18 cellular contexts compared by ENCODE assay signal in genomic region chr14:99125616-99126431, GRCh38.
DNase-seq lines count a peak whose midpoint lies in the region; ATAC-seq and TF ChIP-seq lines count a peak whose summit lies in the region.
"Had no signal": no experiment of that assay in that cellular context is flagged by ENCODE, and none has a peak within 500 bp of the region (broad histone marks: within the 10 kb centered on the region; RNA-seq: fewer than 3 reads in every experiment).

No MANE protein-coding gene starts in this region.

- no peak overlapping the region for H3K27ac Mint-ChIP-seq in endothelial cell (ENCODE audit: unreplicated experiment)
- no peak overlapping the region for H3K27ac Mint-ChIP-seq in activated CD8-positive, alpha-beta T cell treated with anti-CD3 and anti-CD28 coated beads, Interleukin-2, amount 10 ng/mL, durations not matched to agents 7 days and 5 days
- no peak overlapping the region for H3K27ac Mint-ChIP-seq in T-helper 2 cell treated with Interferon-gamma antibody and Interleukin-4, amounts not matched to agents 5 μg/mL and 100 μg/mL, for 36 hours
- H3K27ac Mint-ChIP-seq: activated CD4-positive, alpha-beta T cell treated with anti-CD3 and anti-CD28 coated beads for 36 hours; CD14-positive monocyte; stimulated activated naive B cell treated with anti-CD40 and anti-IgM and Interleukin-4, amounts not matched to agents 10 μg/mL and 1 μg/mL and 100 μg/mL, for 72 hours; T-helper 1 cell treated with Interleukin-12 subunit alpha and Interleukin-12 subunit beta and Interleukin-4 antibody, amounts not matched to agents 30 μg/mL and 1 μg/mL, for 36 hours had no signal

- H3K27ac ChIP-seq in RWPE2 (ENCODE audit: poor library complexity, severe bottlenecking) (no peak overlapping the region), sigmoid colon (no peak overlapping the region)
- H3K27ac ChIP-seq: SK-N-MC had no signal

- ATAC-seq in RWPE2 (ENCODE audit: low read depth): peak; percentile 12; the same call in 1 of the 3 replicates
- no peak for ATAC-seq in activated CD8-positive, alpha-beta T cell treated with anti-CD3 and anti-CD28 coated beads, Interleukin-2, amount 10 ng/mL, durations not matched to agents 7 days and 5 days
- ATAC-seq: activated CD4-positive, alpha-beta T cell treated with anti-CD3 and anti-CD28 coated beads for 36 hours; naive thymus-derived CD4-positive, alpha-beta T cell; stimulated activated naive B cell treated with anti-CD40 and anti-IgM and Interleukin-4, amounts not matched to agents 10 μg/mL and 1 μg/mL and 100 μg/mL, for 72 hours had no signal

- H3K36me3 ChIP-seq in RWPE2 (ENCODE audit: low read depth) (no peaks in the 10 kb centered on the region), sigmoid colon (no peaks in the 10 kb centered on the region)

- CTCF ChIA-PET in activated CD8-positive, alpha-beta T cell treated with anti-CD3 and anti-CD28 coated beads, Interleukin-2, amount 10 ng/mL, durations not matched to agents 7 days and 5 days (lab: Charles Lee): interaction anchor here (1.2 kb wide), 1 partner anchor 932 kb away, joined by 4 read pairs; no protein-coding TSS in a partner anchor

- DNase-seq in Daoy (ENCODE audit: low read depth): peak; percentile 59
- no peak for DNase-seq in RWPE2 (ENCODE audit: low spot score)
- peak; percentile 1 for DNase-seq in endothelial cell (ENCODE audit: low spot score)
- peak; percentile 51 for DNase-seq in sigmoid colon
- no peak for DNase-seq in activated CD8-positive, alpha-beta T cell treated with anti-CD3 and anti-CD28 coated beads, Interleukin-2, amount 10 ng/mL, durations not matched to agents 7 days and 5 days
- no peak for DNase-seq in OCI-M1 (lab: John Stamatoyannopoulos, UW)
- no peak for DNase-seq in T-helper 2 cell treated with Interferon-gamma antibody and Interleukin-4, amounts not matched to agents 5 μg/mL and 100 μg/mL, for 36 hours (ENCODE audit: low spot score)
- DNase-seq: activated CD4-positive, alpha-beta T cell treated with anti-CD3 and anti-CD28 coated beads for 36 hours; NCI-H1417; NCI-H524 treated with DMSO at 0.1 percent for 48 hours; stimulated activated CD4-positive, alpha-beta T cell treated with anti-CD3 and anti-CD28 coated beads, Interleukin-4, amount 100 ng/mL, for 1 hour; stimulated activated naive B cell treated with anti-CD40 and anti-IgM and Interleukin-4, amounts not matched to agents 10 μg/mL and 1 μg/mL and 100 μg/mL, for 72 hours had no signal

- intact Hi-C loops in sigmoid colon (cut with DNase I): no loop called here

- no peak for TF ChIP-seq EP300 in sigmoid colon (IDR thresholded peaks at IDR 0.05)

- POLR2A ChIA-PET in activated CD8-positive, alpha-beta T cell treated with anti-CD3 and anti-CD28 coated beads, Interleukin-2, amount 10 ng/mL, durations not matched to agents 7 days and 5 days (lab: Charles Lee): no interaction called here

- no peak overlapping the region for H3K4me3 Mint-ChIP-seq in endothelial cell (ENCODE audit: unreplicated experiment)
- no peak overlapping the region for H3K4me3 Mint-ChIP-seq in activated CD8-positive, alpha-beta T cell treated with anti-CD3 and anti-CD28 coated beads, Interleukin-2, amount 10 ng/mL, durations not matched to agents 7 days and 5 days
- no peak overlapping the region for H3K4me3 Mint-ChIP-seq in T-helper 2 cell treated with Interferon-gamma antibody and Interleukin-4, amounts not matched to agents 5 μg/mL and 100 μg/mL, for 36 hours
- H3K4me3 Mint-ChIP-seq: activated CD4-positive, alpha-beta T cell treated with anti-CD3 and anti-CD28 coated beads for 36 hours; CD14-positive monocyte; central memory CD8-positive, alpha-beta T cell; naive thymus-derived CD4-positive, alpha-beta T cell; stimulated activated naive B cell treated with anti-CD40 and anti-IgM and Interleukin-4, amounts not matched to agents 10 μg/mL and 1 μg/mL and 100 μg/mL, for 72 hours; T-helper 1 cell treated with Interleukin-12 subunit alpha and Interleukin-12 subunit beta and Interleukin-4 antibody, amounts not matched to agents 30 μg/mL and 1 μg/mL, for 36 hours had no signal

- H3K4me3 ChIP-seq in RWPE2 (ENCODE audit: severe bottlenecking): no peak overlapping the region
- no peak overlapping the region for H3K4me3 ChIP-seq in sigmoid colon
- H3K4me3 ChIP-seq: SK-N-MC, smooth muscle cell had no signal

- peaks cover 3% of the 10 kb centered on the region for H3K36me3 Mint-ChIP-seq in endothelial cell (ENCODE audit: low read depth, unreplicated experiment)
- H3K36me3 Mint-ChIP-seq in activated CD8-positive, alpha-beta T cell treated with anti-CD3 and anti-CD28 coated beads, Interleukin-2, amount 10 ng/mL, durations not matched to agents 7 days and 5 days (ENCODE audit: low read depth): no peaks in the 10 kb centered on the region
- H3K36me3 Mint-ChIP-seq in T-helper 2 cell treated with Interferon-gamma antibody and Interleukin-4, amounts not matched to agents 5 μg/mL and 100 μg/mL, for 36 hours (ENCODE audit: low read depth): no peaks in the 10 kb centered on the region
- H3K36me3 Mint-ChIP-seq: CD14-positive monocyte; stimulated activated naive B cell treated with anti-CD40 and anti-IgM and Interleukin-4, amounts not matched to agents 10 μg/mL and 1 μg/mL and 100 μg/mL, for 72 hours had no signal

- TF ChIP-seq POLR2A in sigmoid colon (IDR thresholded peaks at IDR 0.05): no peak

- H3K27me3 ChIP-seq in RWPE2 (ENCODE audit: insufficient read depth, poor library complexity, severe bottlenecking) (no peaks in the 10 kb centered on the region), sigmoid colon (no peaks in the 10 kb centered on the region)

- H3K9me3 ChIP-seq in RWPE2 (ENCODE audit: severe bottlenecking) (no peaks in the 10 kb centered on the region), sigmoid colon (no peaks in the 10 kb centered on the region)

- WGBS in sigmoid colon, 2 donors: 46 to 63% methylated on average over 4 of the region's 4 CpGs

- peaks cover 24% of the 10 kb centered on the region for H3K4me1 ChIP-seq in RWPE2 (ENCODE audit: insufficient read depth, poor library complexity, severe bottlenecking)
- H3K4me1 ChIP-seq in sigmoid colon: peaks cover 0 to 8% (median 0%) of the 10 kb centered on the region in 4 donors

- H3K27me3 Mint-ChIP-seq in endothelial cell (ENCODE audit: unreplicated experiment): no peaks in the 10 kb centered on the region
- H3K27me3 Mint-ChIP-seq in activated CD8-positive, alpha-beta T cell treated with anti-CD3 and anti-CD28 coated beads, Interleukin-2, amount 10 ng/mL, durations not matched to agents 7 days and 5 days (ENCODE audit: low read depth): no peaks in the 10 kb centered on the region
- no peaks in the 10 kb centered on the region for H3K27me3 Mint-ChIP-seq in T-helper 2 cell treated with Interferon-gamma antibody and Interleukin-4, amounts not matched to agents 5 μg/mL and 100 μg/mL, for 36 hours (ENCODE audit: low read depth)
- H3K27me3 Mint-ChIP-seq: activated CD4-positive, alpha-beta T cell treated with anti-CD3 and anti-CD28 coated beads for 36 hours; central memory CD8-positive, alpha-beta T cell had no signal

- no peaks in the 10 kb centered on the region for H3K9me3 Mint-ChIP-seq in endothelial cell (ENCODE audit: unreplicated experiment)
- no peaks in the 10 kb centered on the region for H3K9me3 Mint-ChIP-seq in activated CD8-positive, alpha-beta T cell treated with anti-CD3 and anti-CD28 coated beads, Interleukin-2, amount 10 ng/mL, durations not matched to agents 7 days and 5 days (ENCODE audit: insufficient read depth)
- no peaks in the 10 kb centered on the region for H3K9me3 Mint-ChIP-seq in T-helper 2 cell treated with Interferon-gamma antibody and Interleukin-4, amounts not matched to agents 5 μg/mL and 100 μg/mL, for 36 hours
- H3K9me3 Mint-ChIP-seq: central memory CD8-positive, alpha-beta T cell; naive thymus-derived CD4-positive, alpha-beta T cell; T-helper 1 cell treated with Interleukin-12 subunit alpha and Interleukin-12 subunit beta and Interleukin-4 antibody, amounts not matched to agents 30 μg/mL and 1 μg/mL, for 36 hours had no signal

- peaks cover 11% of the 10 kb centered on the region for H3K4me1 Mint-ChIP-seq in endothelial cell (ENCODE audit: unreplicated experiment)
- H3K4me1 Mint-ChIP-seq in activated CD8-positive, alpha-beta T cell treated with anti-CD3 and anti-CD28 coated beads, Interleukin-2, amount 10 ng/mL, durations not matched to agents 7 days and 5 days (ENCODE audit: low read depth): peaks cover 15% of the 10 kb centered on the region
- peaks cover 7% of the 10 kb centered on the region for H3K4me1 Mint-ChIP-seq in T-helper 2 cell treated with Interferon-gamma antibody and Interleukin-4, amounts not matched to agents 5 μg/mL and 100 μg/mL, for 36 hours (ENCODE audit: low read depth)
- H3K4me1 Mint-ChIP-seq: stimulated activated naive B cell treated with anti-CD40 and anti-IgM and Interleukin-4, amounts not matched to agents 10 μg/mL and 1 μg/mL and 100 μg/mL, for 72 hours had no signal

- TF ChIP-seq CTCF in RWPE2 (IDR thresholded peaks at IDR 0.05; ENCODE audit: poor library complexity, severe bottlenecking) (no peak), endothelial cell (IDR thresholded peaks at IDR 0.05; ENCODE audit: unreplicated experiment) (no peak), sigmoid colon (IDR thresholded peaks at IDR 0.05) (no peak)

Comparison
In these comparisons a context has a peak if more than half of its experiments do, and no peak if none do; other contexts are left out.
1. DNase-seq: peak in Daoy (single experiment), endothelial cell (single experiment) and sigmoid colon (single experiment); none in RWPE2 (single experiment), activated CD8-positive, alpha-beta T cell treated with anti-CD3 and anti-CD28 coated beads, Interleukin-2, amount 10 ng/mL, durations not matched to agents 7 days and 5 days (single experiment), OCI-M1 (single experiment) and T-helper 2 cell treated with Interferon-gamma antibody and Interleukin-4, amounts not matched to agents 5 μg/mL and 100 μg/mL, for 36 hours (single experiment).